In the genomic region with DNA sequence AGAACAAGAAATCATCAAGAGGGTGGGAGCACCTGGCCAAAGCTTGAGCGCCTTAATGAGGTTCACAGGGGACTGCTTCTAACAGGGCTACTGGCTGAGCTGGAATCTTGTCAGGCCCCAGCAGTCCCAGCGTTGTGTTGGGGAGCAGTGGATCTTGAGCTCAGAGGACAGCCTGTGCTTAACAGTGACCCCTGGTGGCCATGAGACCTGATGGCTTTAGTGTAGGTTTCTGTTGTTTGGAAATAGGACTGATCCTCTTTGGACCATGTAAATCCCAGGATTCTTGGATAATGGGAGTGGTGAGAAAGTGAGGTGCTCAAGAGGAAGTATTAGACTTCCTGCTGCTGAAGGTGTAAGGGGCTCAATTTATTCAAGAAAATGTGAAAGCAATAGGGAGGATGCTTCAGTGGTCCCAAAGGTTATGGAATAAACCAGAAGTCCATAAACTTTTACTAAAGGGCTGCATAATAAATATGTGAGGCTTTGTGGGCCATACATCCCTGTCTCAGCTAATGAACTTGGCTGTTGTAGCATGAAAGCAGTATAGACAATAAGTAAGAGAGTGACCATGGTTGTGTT, we compare ENCODE assay signal across 9 cellular contexts.
DNase-seq lines count a peak whose midpoint lies in the region; ATAC-seq lines count a peak whose summit lies in the region.
"Had no signal": no experiment of that assay in that cellular context is flagged by ENCODE, and none has a peak within 500 bp of the region (broad histone marks: within the 10 kb centered on the region; RNA-seq: fewer than 3 reads in every experiment).

No MANE protein-coding gene starts in this region.

- H3K36me3 Mint-ChIP-seq in activated naive CD8-positive, alpha-beta T cell treated with anti-CD3 and anti-CD28 coated beads, Interleukin-2, amount 50 U/mL, for 24 hours (ENCODE audit: low read depth), result no peaks in the 10 kb centered on the region

- no peak for ATAC-seq in activated naive CD8-positive, alpha-beta T cell treated with anti-CD3 and anti-CD28 coated beads, Interleukin-2, amount 50 U/mL, for 24 hours
- ATAC-seq in HG02759 (IDR thresholded peaks at IDR 0.05; ENCODE audit: unreplicated experiment), result no peak

- H3K9me3 Mint-ChIP-seq in activated naive CD8-positive, alpha-beta T cell treated with anti-CD3 and anti-CD28 coated beads, Interleukin-2, amount 50 U/mL, for 24 hours, result no peaks in the 10 kb centered on the region
- H3K9me3 Mint-ChIP-seq: central memory CD8-positive, alpha-beta T cell had no signal

- H3K4me1 Mint-ChIP-seq in activated naive CD8-positive, alpha-beta T cell treated with anti-CD3 and anti-CD28 coated beads, Interleukin-2, amount 50 U/mL, for 24 hours, result no peaks in the 10 kb centered on the region
- H3K4me1 Mint-ChIP-seq: central memory CD8-positive, alpha-beta T cell had no signal

- H3K4me3 Mint-ChIP-seq in activated naive CD8-positive, alpha-beta T cell treated with anti-CD3 and anti-CD28 coated beads, Interleukin-2, amount 50 U/mL, for 24 hours, result no peak overlapping the region
- H3K4me3 Mint-ChIP-seq: central memory CD8-positive, alpha-beta T cell had no signal

- H3K27me3 Mint-ChIP-seq in activated naive CD8-positive, alpha-beta T cell treated with anti-CD3 and anti-CD28 coated beads, Interleukin-2, amount 50 U/mL, for 24 hours, result peaks cover 7% of the 10 kb centered on the region
- H3K27me3 Mint-ChIP-seq: central memory CD8-positive, alpha-beta T cell had no signal

- no peak overlapping the region for H3K27ac Mint-ChIP-seq in activated naive CD8-positive, alpha-beta T cell treated with anti-CD3 and anti-CD28 coated beads, Interleukin-2, amount 50 U/mL, for 24 hours

- peak; percentile 57 for DNase-seq in activated gamma-delta T cell treated with Interleukin-2 at 50 U/mL for 16 hours
- no peak for DNase-seq in activated gamma-delta T cell (lab: John Stamatoyannopoulos, UW)
- DNase-seq in OCI-M1 (lab: John Stamatoyannopoulos, UW), result peak; percentile 62
- peak; percentile 48 for DNase-seq in activated naive CD8-positive, alpha-beta T cell treated with anti-CD3 and anti-CD28 coated beads, Interleukin-2, amount 50 U/mL, for 24 hours
- peak; percentile 80 for DNase-seq in iris pigment epithelial cell (ENCODE audit: low read depth)
- peak; percentile 66 for DNase-seq in stimulated activated CD8-positive, alpha-beta memory T cell treated with anti-CD3 and anti-CD28 coated beads, Interleukin-4, amount 100 ng/mL, for 48 hours
- no peak for DNase-seq in kidney tubule cell (ENCODE audit: low spot score)

Comparison
In these comparisons a context has a peak if more than half of its experiments do, and no peak if none do; other contexts are left out.
1. DNase-seq: peak in activated gamma-delta T cell treated with Interleukin-2 at 50 U/mL for 16 hours (single experiment), OCI-M1 (single experiment), activated naive CD8-positive, alpha-beta T cell treated with anti-CD3 and anti-CD28 coated beads, Interleukin-2, amount 50 U/mL, for 24 hours (single experiment), iris pigment epithelial cell (single experiment) and stimulated activated CD8-positive, alpha-beta memory T cell treated with anti-CD3 and anti-CD28 coated beads, Interleukin-4, amount 100 ng/mL, for 48 hours (single experiment); none in activated gamma-delta T cell (single experiment) and kidney tubule cell (single experiment).